Comparison of ENCODE assay signal across 18 cellular contexts in the genomic region with DNA sequence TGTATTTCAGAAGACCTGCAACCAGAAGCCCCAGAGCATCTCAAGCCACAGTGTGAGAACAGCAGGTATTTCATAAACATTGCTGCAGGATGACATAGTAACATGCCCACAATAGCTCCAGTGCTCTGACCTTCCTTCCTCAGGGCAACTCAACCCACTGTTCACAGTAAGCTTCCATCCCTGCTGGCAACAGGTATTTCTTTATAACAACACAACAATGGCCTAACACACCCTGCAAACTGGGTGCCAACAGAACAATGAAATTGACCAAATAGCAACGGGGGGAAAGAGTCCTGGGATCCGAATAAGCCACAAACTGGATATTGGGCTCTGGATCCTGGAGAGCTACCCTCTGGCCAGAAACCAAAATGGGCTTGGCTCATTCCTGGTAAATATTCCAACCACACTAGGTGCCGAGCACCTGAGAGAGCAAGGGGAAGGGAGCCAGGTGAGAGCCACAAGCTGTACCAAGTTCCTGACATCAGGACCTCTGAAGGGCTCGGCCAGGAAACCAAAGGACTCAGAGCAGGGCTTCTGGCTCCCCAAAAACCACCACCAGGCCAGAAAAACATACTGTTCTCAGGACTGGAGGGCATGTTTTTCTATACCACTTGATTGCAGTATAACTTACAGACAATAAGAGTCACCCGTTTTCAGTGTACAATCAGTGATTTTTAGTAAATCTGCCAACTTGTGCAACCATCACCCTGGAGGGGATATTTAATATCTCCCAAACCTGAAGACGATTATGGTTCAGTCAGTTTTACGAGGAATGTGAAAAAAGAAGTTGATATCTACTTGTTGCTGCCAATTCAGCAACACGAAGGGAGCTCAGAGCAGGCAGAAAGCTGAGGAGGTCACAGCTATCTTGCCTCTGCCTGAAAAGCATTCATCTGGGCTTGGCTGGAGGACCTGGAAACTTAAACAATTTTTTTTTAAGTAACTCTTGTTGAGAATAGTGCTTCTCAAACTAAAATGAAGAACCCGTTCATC.
A peak's percentile ranks its signal among the peaks of the same experiment; 100 is the strongest.
DNase-seq lines count a peak whose midpoint lies in the region; ATAC-seq, FAIRE-seq and TF ChIP-seq lines count a peak whose summit lies in the region.
"Had no signal": no experiment of that assay in that cellular context is flagged by ENCODE, and none has a peak within 500 bp of the region (broad histone marks: within the 10 kb centered on the region; RNA-seq: fewer than 3 reads in every experiment).

No MANE protein-coding gene starts in this region.

- peak overlapping the region; percentile 41 for H3K27ac Mint-ChIP-seq in endodermal cell

- no peaks in the 10 kb centered on the region for H3K9me3 Mint-ChIP-seq in endodermal cell
- H3K9me3 Mint-ChIP-seq: neural crest cell had no signal

- H3K4me3 ChIP-seq in endodermal cell (ENCODE audit: low read length) (no peak overlapping the region), lower leg skin (ENCODE audit: low read depth, poor library complexity, severe bottlenecking) (no peak overlapping the region), ascending aorta (no peak overlapping the region)
- H3K4me3 ChIP-seq: right lobe of liver, testis had no signal

- H3K4me1 ChIP-seq in endodermal cell (ENCODE audit: control insufficient read depth, insufficient read depth, low read length) (peaks cover 7% of the 10 kb centered on the region), ascending aorta (peaks cover 14 to 53% of the 10 kb centered on the region in 2 donors)

- no peak for TF ChIP-seq POLR2A in lower leg skin (IDR thresholded peaks at IDR 0.05)

- H3K36me3 Mint-ChIP-seq in endodermal cell (ENCODE audit: low read depth), result no peaks in the 10 kb centered on the region

- no peaks in the 10 kb centered on the region for H3K27me3 Mint-ChIP-seq in endodermal cell (ENCODE audit: insufficient read depth)

- no peaks in the 10 kb centered on the region for H3K27me3 ChIP-seq in endodermal cell (ENCODE audit: control insufficient read depth, insufficient read depth, low read length, poor library complexity, severe bottlenecking)
- no peaks in the 10 kb centered on the region for H3K27me3 ChIP-seq in ascending aorta
- H3K27me3 ChIP-seq: brain microvascular endothelial cell, right lobe of liver, testis had no signal

- FAIRE-seq in D721Med (lab: Jason Lieb, UNC), result no peak

- H3K36me3 ChIP-seq in endodermal cell (ENCODE audit: control insufficient read depth, insufficient read depth, low read length) (no peaks in the 10 kb centered on the region), ascending aorta (no peaks in the 10 kb centered on the region)
- H3K36me3 ChIP-seq: brain microvascular endothelial cell, right lobe of liver had no signal

- intact Hi-C loops in lower leg skin (cut with DNase I; ENCODE audit: low total_unique reads) (no loop called here), ascending aorta (cut with DNase I) (no loop called here)

- H3K9me3 ChIP-seq in endodermal cell (ENCODE audit: control insufficient read depth, low read length) (no peaks in the 10 kb centered on the region), ascending aorta (no peaks in the 10 kb centered on the region)
- H3K9me3 ChIP-seq: right lobe of liver, testis had no signal

- DNase-seq in LoVo (ENCODE audit: low spot score) (peak; percentile 6), endodermal cell (no peak), kidney tubule cell (ENCODE audit: low spot score) (peak; percentile 84), D721Med (ENCODE audit: insufficient read length, low spot score) (no peak), lower leg skin (ENCODE audit: low spot score in 2 of 2) (no peak), ascending aorta (ENCODE audit: low spot score in 2 of 2) (no peak)
- DNase-seq: activated naive CD4-positive, alpha-beta T cell treated with Interleukin-2 at 50 U/mL for 16 hours; brain microvascular endothelial cell; Kasumi-1; NCI-H146; NCI-H510A treated with DMSO at 0.1 percent for 48 hours; stimulated activated CD4-positive, alpha-beta T cell treated with anti-CD3 and anti-CD28 coated beads, Interleukin-2, amount 100 ng/mL, for 24 hours; testis had no signal

- TF ChIP-seq CTCF in 22Rv1 (IDR thresholded peaks at IDR 0.05), result no peak
- TF ChIP-seq CTCF in endodermal cell (conservative IDR thresholded peaks at IDR 0.05), result no peak
- TF ChIP-seq CTCF in D721Med (IDR thresholded peaks at IDR 0.05; ENCODE audit: insufficient read depth, missing control alignments), result no peak
- TF ChIP-seq CTCF in lower leg skin (IDR thresholded peaks at IDR 0.05), result no peak
- no peak for TF ChIP-seq CTCF in ascending aorta (IDR thresholded peaks at IDR 0.05)

- 88 to 91% methylated on average over 7 to 9 of the region's 9 CpGs for WGBS in endodermal cell (ENCODE audit: insufficient coverage in 1 of 2, insufficient read length in 1 of 2), 2 experiments
- 51% methylated on average over 9 of the region's 9 CpGs for WGBS in lower leg skin, 2 donors

- no peak overlapping the region for H3K9ac ChIP-seq in endodermal cell (ENCODE audit: extremely low read depth, low read length, poor library complexity, severe bottlenecking)

- ATAC-seq in HG02938 (IDR thresholded peaks at IDR 0.05; ENCODE audit: unreplicated experiment), result no peak
- ATAC-seq: Panc1, right lobe of liver had no signal

- no peak overlapping the region for H3K4me3 Mint-ChIP-seq in endodermal cell
- H3K4me3 Mint-ChIP-seq: neural crest cell had no signal

- peak overlapping the region; percentile 46 for H3K27ac ChIP-seq in 22Rv1
- H3K27ac ChIP-seq in endodermal cell (ENCODE audit: low read depth, low read length), result no peak overlapping the region
- no peak overlapping the region for H3K27ac ChIP-seq in ascending aorta
- H3K27ac ChIP-seq: brain microvascular endothelial cell, testis had no signal

- H3K4me1 Mint-ChIP-seq in endodermal cell, result peaks cover 45% of the 10 kb centered on the region

Comparison
In these comparisons a context has a peak if more than half of its experiments do, and no peak if none do; other contexts are left out.
1. DNase-seq: peak in LoVo (single experiment) and kidney tubule cell (single experiment); none in endodermal cell (single experiment), D721Med (single experiment), lower leg skin (0 of 2) and ascending aorta (0 of 2).